In genomic region chr12:46374286-46374685, GRCh38 we compare ENCODE assay signal across 12 cellular contexts. TPM values are rescaled to one million over a fixed set of nuclear protein-coding genes. Genes with fewer than 3 reads are reported as not detected.
A peak's percentile ranks its signal among the peaks of the same experiment; 100 is the strongest.
DNase-seq lines count a peak whose midpoint lies in the region; ATAC-seq and TF ChIP-seq lines count a peak whose summit lies in the region.
"Had no signal": no experiment of that assay in that cellular context is flagged by ENCODE, and none has a peak within 500 bp of the region (broad histone marks: within the 10 kb centered on the region; RNA-seq: fewer than 3 reads in every experiment).

No MANE protein-coding gene starts in this region.

- intact Hi-C loops in HCT116 (cut with micrococcal nuclease) = loop anchor here (5.0 kb wide), 3 partner anchors 118 to 303 kb away; no protein-coding TSS in a partner anchor

- BruUV-seq in HCT116 (replicated peaks; lab: Mats Ljungman, UMichigan) = no TSS peak

- peaks cover 48% of the 10 kb centered on the region for H3K4me1 Mint-ChIP-seq in T-helper 2 cell treated with Interferon-gamma antibody and Interleukin-4, amounts not matched to agents 5 μg/mL and 100 μg/mL, for 36 hours (ENCODE audit: low read depth)
- H3K4me1 Mint-ChIP-seq in glutamatergic neuron (ENCODE audit: low read depth, unreplicated experiment) = peaks cover 13% of the 10 kb centered on the region
- H3K4me1 Mint-ChIP-seq in stimulated activated effector memory CD8-positive, alpha-beta T cell treated with anti-CD3 and anti-CD28 coated beads, Interleukin-12 subunit alpha, Interleukin-12 subunit beta, amount 100 ng/mL, for 72 hours = peaks cover 54% of the 10 kb centered on the region

- H3K4me2 ChIP-seq in HCT116 (ENCODE audit: low read length) = peak overlapping the region; percentile 96

- DNase-seq in HCT116 (ENCODE audit: low read depth, low spot score) (no peak), glutamatergic neuron (no peak), NCI-H748 treated with DMSO at 0.1 percent for 48 hours (lab: John Stamatoyannopoulos, UW) (no peak), germinal center (ENCODE audit: low spot score) (no peak), foreskin melanocyte (no peak)
- DNase-seq in T-helper 2 cell treated with Interferon-gamma antibody and Interleukin-4, amounts not matched to agents 5 μg/mL and 100 μg/mL, for 36 hours (ENCODE audit: low spot score) = no peak
- no peak for DNase-seq in stimulated activated effector memory CD8-positive, alpha-beta T cell treated with anti-CD3 and anti-CD28 coated beads, Interleukin-12 subunit alpha, Interleukin-12 subunit beta, amount 100 ng/mL, for 72 hours (ENCODE audit: low spot score in 2 of 2)
- DNase-seq: amniotic stem cell, left ventricle myocardium superior, NCI-H2227 treated with DMSO at 0.1 percent for 48 hours, T1000 had no signal

- H3K27ac Mint-ChIP-seq in T-helper 2 cell treated with Interferon-gamma antibody and Interleukin-4, amounts not matched to agents 5 μg/mL and 100 μg/mL, for 36 hours = peak overlapping the region; percentile 99
- peak overlapping the region; percentile 96 for H3K27ac Mint-ChIP-seq in glutamatergic neuron (ENCODE audit: unreplicated experiment)
- peak overlapping the region; percentile 100 for H3K27ac Mint-ChIP-seq in stimulated activated effector memory CD8-positive, alpha-beta T cell treated with anti-CD3 and anti-CD28 coated beads, Interleukin-12 subunit alpha, Interleukin-12 subunit beta, amount 100 ng/mL, for 72 hours

- RAD21 ChIA-PET in HCT116 (lab: Charles Lee; ENCODE audit: low non-redundant PET in 1 of 2, low total read pairs in 2 of 2, uncharacterized antibody in 2 of 2, unreplicated experiment in 2 of 2) = no interaction called here

- no peaks in the 10 kb centered on the region for H3K9me3 ChIP-seq in HCT116 (ENCODE audit: control insufficient read depth in 1 of 2, insufficient read depth in 1 of 2, low read depth in 1 of 2, low read length in 2 of 2)

- H3K9me2 ChIP-seq in HCT116 (ENCODE audit: insufficient read depth) = no peaks in the 10 kb centered on the region

- TF ChIP-seq POLR2A in HCT116 (IDR thresholded peaks at IDR 0.05; ENCODE audit: borderline replicate concordance, extremely low read depth, insufficient read depth, insufficient read length) = no peak

- POLR2A ChIA-PET in HCT116 (lab: Charles Lee) = interaction anchor here (0.9 kb wide), 1 partner anchor 174 kb away, joined by 3 read pairs; no protein-coding TSS in a partner anchor

- H3K4me1 ChIP-seq in HCT116 (ENCODE audit: control insufficient read depth in 1 of 2, insufficient read depth in 2 of 2, low read length in 2 of 2) = peaks cover 34 to 58% of the 10 kb centered on the region in 2 experiments

- ATAC-seq in HCT116 (no peak), HG03139 (IDR thresholded peaks at IDR 0.05; ENCODE audit: unreplicated experiment) (no peak)
- ATAC-seq in stimulated activated effector memory CD8-positive, alpha-beta T cell treated with anti-CD3 and anti-CD28 coated beads, Interleukin-12 subunit alpha, Interleukin-12 subunit beta, amount 100 ng/mL, for 72 hours = no peak
- ATAC-seq: left ventricle myocardium superior had no signal

- TF ChIP-seq CTCF in HCT116 (IDR thresholded peaks at IDR 0.05 in 2 of 3, conservative IDR thresholded peaks at IDR 0.05 in 1 of 3; ENCODE audit: borderline replicate concordance in 1 of 3, insufficient read depth in 1 of 3, low read depth in 2 of 3, low read length in 2 of 3) (no peak), glutamatergic neuron (IDR thresholded peaks at IDR 0.05; ENCODE audit: partially characterized antibody, unreplicated experiment) (no peak)

- H3K4me3 Mint-ChIP-seq in T-helper 2 cell treated with Interferon-gamma antibody and Interleukin-4, amounts not matched to agents 5 μg/mL and 100 μg/mL, for 36 hours = peak overlapping the region; percentile 97
- H3K4me3 Mint-ChIP-seq in glutamatergic neuron (ENCODE audit: unreplicated experiment) = peak overlapping the region; percentile 96
- H3K4me3 Mint-ChIP-seq in stimulated activated effector memory CD8-positive, alpha-beta T cell treated with anti-CD3 and anti-CD28 coated beads, Interleukin-12 subunit alpha, Interleukin-12 subunit beta, amount 100 ng/mL, for 72 hours = peak overlapping the region; percentile 93

- TF ChIP-seq RAD21 in HCT116 (IDR thresholded peaks at IDR 0.05; ENCODE audit: low read depth) = no peak

- H3K27me3 ChIP-seq in HCT116 (ENCODE audit: insufficient read depth, low read length) = no peaks in the 10 kb centered on the region

- H3K79me2 ChIP-seq in HCT116 (ENCODE audit: insufficient read depth, low read length) = peaks cover 33% of the 10 kb centered on the region

- peak overlapping the region in 1 of 2 experiments; percentile 80; a peak in 1 of 4 replicates for H3K4me3 ChIP-seq in HCT116 (replicated peaks in 1 of 2; ENCODE audit: low read depth in 1 of 2, low read length in 2 of 2)

- no peak overlapping the region for H2AFZ ChIP-seq in HCT116 (ENCODE audit: low read depth, low read length, poor library complexity, severe bottlenecking)

- CTCF ChIA-PET in HCT116 (lab: Charles Lee) = no interaction called here

- peaks cover 19% of the 10 kb centered on the region for H4K20me1 ChIP-seq in HCT116 (ENCODE audit: insufficient read depth)

- peaks cover 16 to 19% of the 10 kb centered on the region in 2 experiments for H3K36me3 ChIP-seq in HCT116 (ENCODE audit: control insufficient read depth in 1 of 2, insufficient read depth in 2 of 2, low read length in 2 of 2)

- H3K9me3 Mint-ChIP-seq in T-helper 2 cell treated with Interferon-gamma antibody and Interleukin-4, amounts not matched to agents 5 μg/mL and 100 μg/mL, for 36 hours = no peaks in the 10 kb centered on the region
- peaks cover 19% of the 10 kb centered on the region for H3K9me3 Mint-ChIP-seq in glutamatergic neuron (ENCODE audit: unreplicated experiment)
- H3K9me3 Mint-ChIP-seq in stimulated activated effector memory CD8-positive, alpha-beta T cell treated with anti-CD3 and anti-CD28 coated beads, Interleukin-12 subunit alpha, Interleukin-12 subunit beta, amount 100 ng/mL, for 72 hours = peaks cover 2% of the 10 kb centered on the region

- peak overlapping the region; percentile 95 for H3K27ac ChIP-seq in HCT116 (ENCODE audit: low read depth, low read length)

- peaks cover 7% of the 10 kb centered on the region for H3K27me3 Mint-ChIP-seq in T-helper 2 cell treated with Interferon-gamma antibody and Interleukin-4, amounts not matched to agents 5 μg/mL and 100 μg/mL, for 36 hours (ENCODE audit: low read depth)
- H3K27me3 Mint-ChIP-seq in glutamatergic neuron (ENCODE audit: unreplicated experiment) = peaks cover 15% of the 10 kb centered on the region

- peaks cover 28% of the 10 kb centered on the region for H3K36me3 Mint-ChIP-seq in T-helper 2 cell treated with Interferon-gamma antibody and Interleukin-4, amounts not matched to agents 5 μg/mL and 100 μg/mL, for 36 hours (ENCODE audit: low read depth)
- peaks cover 5% of the 10 kb centered on the region for H3K36me3 Mint-ChIP-seq in glutamatergic neuron (ENCODE audit: unreplicated experiment)
- H3K36me3 Mint-ChIP-seq in stimulated activated effector memory CD8-positive, alpha-beta T cell treated with anti-CD3 and anti-CD28 coated beads, Interleukin-12 subunit alpha, Interleukin-12 subunit beta, amount 100 ng/mL, for 72 hours = peaks cover 42% of the 10 kb centered on the region

- H3K9ac ChIP-seq in HCT116 (ENCODE audit: low read length) = peak overlapping the region; percentile 91

TF ChIP-seq in HCT116, 20 proteins besides CTCF, POLR2A, EP300 and RAD21 (continues in another document):
- TF ChIP-seq ZBTB33 (IDR thresholded peaks at IDR 0.05; ENCODE audit: extremely low read depth, insufficient replicate concordance, low read length) = no peak
- no peak for TF ChIP-seq POLR2AphosphoS5 (IDR thresholded peaks at IDR 0.05; ENCODE audit: low read depth, low read length)
- TF ChIP-seq CBX3 (IDR thresholded peaks at IDR 0.05; ENCODE audit: low read depth) = no peak
- TF ChIP-seq EZH2phosphoT487 (IDR thresholded peaks at IDR 0.05; ENCODE audit: borderline replicate concordance) = no peak
- no peak for TF ChIP-seq ATF3 (IDR thresholded peaks at IDR 0.05)
- TF ChIP-seq YY1 (IDR thresholded peaks at IDR 0.05; ENCODE audit: extremely low read depth, insufficient replicate concordance, low read depth, low read length) = no peak

RNA-seq across cellular contexts. Expression of gene SLC38A2, which starts 1.7 kb away (rescaled TPM):
- total RNA-seq in HCT116 (2021; ENCODE audit: unreplicated experiment) (1,049 TPM), glutamatergic neuron (ENCODE audit: unreplicated experiment) (262 TPM)
- 307 and 350 TPM in 2 replicates for polyA plus RNA-seq in HCT116 (2012)
